ENCODE assay signal across 8 cellular contexts in genomic region chr18:4455113-4455811, GRCh38. TPM values are rescaled to one million over a fixed set of nuclear protein-coding genes. Genes with fewer than 3 reads are reported as not detected.
DNase-seq lines count a peak whose midpoint lies in the region; ATAC-seq and TF ChIP-seq lines count a peak whose summit lies in the region.

Gene DLGAP1, minus strand, starts transcription at chr18:4455307.

- H3K4me3 ChIP-seq in esophagus (ENCODE audit: low read depth in 1 of 2, low read length in 2 of 2) (peak within 1 kb of the TSS; percentile 46 to 52), neural cell (ENCODE audit: low read length) (peak within 1 kb of the TSS; percentile 76)

- H3K27ac ChIP-seq in esophagus (ENCODE audit: low read depth in 2 of 2, low read length in 1 of 2) (no peak within 1 kb of the TSS), neural cell (ENCODE audit: low read length) (peak within 1 kb of the TSS; percentile 29)

- peaks cover 5 to 8% of the 10 kb centered on the region in 2 donors for H3K4me1 ChIP-seq in esophagus (ENCODE audit: control insufficient read depth in 2 of 2, insufficient read depth in 2 of 2, low read length in 1 of 2)

- DNase-seq in D341Med (ENCODE audit: low spot score), result peak; percentile 94
- peak; percentile 18 for DNase-seq in NCI-H345 treated with DMSO at 0.1 percent for 48 hours (lab: John Stamatoyannopoulos, UW; ENCODE audit: unreplicated experiment)
- DNase-seq in SKM-1 treated with dmso at 0.1 percent for 144 hours (lab: John Stamatoyannopoulos, UW; ENCODE audit: unreplicated experiment), result no peak
- DNase-seq in UCSD-AML1 (lab: John Stamatoyannopoulos, UW; ENCODE audit: unreplicated experiment), result no peak

- H3K4me2 ChIP-seq in neural cell (ENCODE audit: low read length), result peak within 1 kb of the TSS; percentile 75

- H3K9me2 ChIP-seq in neural cell (ENCODE audit: insufficient read depth, low read length), result no peaks in the 10 kb centered on the region

- ATAC-seq in GM19397 (IDR thresholded peaks at IDR 0.05; ENCODE audit: unreplicated experiment) (peak; percentile 81), HG03175 (IDR thresholded peaks at IDR 0.05; ENCODE audit: unreplicated experiment) (no peak)

- peak within 1 kb of the TSS; percentile 40 for H2AFZ ChIP-seq in neural cell (ENCODE audit: low read depth, low read length)

- H3K9ac ChIP-seq in neural cell (ENCODE audit: low read length), result peak within 1 kb of the TSS; percentile 73

- 1 to 2% methylated on average over 43 to 75 of the region's 75 CpGs for WGBS in esophagus, 2 donors

- no peaks in the 10 kb centered on the region for H3K9me3 ChIP-seq in esophagus (ENCODE audit: control insufficient read depth in 2 of 2, insufficient read depth in 1 of 2, low read depth in 1 of 2, low read length in 1 of 2)
- H3K9me3 ChIP-seq in neural cell (ENCODE audit: low read length), result no peaks in the 10 kb centered on the region

- H3K36me3 ChIP-seq in esophagus (ENCODE audit: control insufficient read depth in 2 of 2, insufficient read depth in 2 of 2, low read length in 1 of 2) (no peaks in the 10 kb centered on the region), neural cell (ENCODE audit: insufficient read depth, low read length) (no peaks in the 10 kb centered on the region)

- peaks cover 9% of the 10 kb centered on the region for H3F3A ChIP-seq in neural cell (ENCODE audit: insufficient read depth, low read length, poor library complexity, severe bottlenecking)

- TF ChIP-seq EP300 in neural cell (conservative IDR thresholded peaks at IDR 0.05; ENCODE audit: poor library complexity, severe bottlenecking), result no peak

- H3K79me2 ChIP-seq in neural cell (replicated peaks; ENCODE audit: insufficient read depth, low read length), result peaks cover 13% of the 10 kb centered on the region

- TF ChIP-seq CTCF in neural cell (IDR thresholded peaks at IDR 0.05; ENCODE audit: poor library complexity, severe bottlenecking), result no peak

- peaks cover 0 to 13% of the 10 kb centered on the region in 2 donors for H3K27me3 ChIP-seq in esophagus (ENCODE audit: control insufficient read depth in 1 of 2, insufficient read depth in 2 of 2, low read length in 2 of 2)
- H3K27me3 ChIP-seq in neural cell (ENCODE audit: insufficient read depth, low read depth, low read length), result peaks cover 7% of the 10 kb centered on the region

- no peaks in the 10 kb centered on the region for H4K20me1 ChIP-seq in neural cell (ENCODE audit: insufficient read depth)

- no peak for TF ChIP-seq RAD21 in neural cell (conservative IDR thresholded peaks at IDR 0.05)

TF ChIP-seq in neural cell, 6 proteins besides CTCF, POLR2A, EP300 and RAD21:
- TF ChIP-seq MXI1 (conservative IDR thresholded peaks at IDR 0.05; ENCODE audit: poor library complexity, severe bottlenecking) (peak; percentile 63), EZH2 (IDR thresholded peaks at IDR 0.05; ENCODE audit: borderline replicate concordance, insufficient read depth, low read length, poor library complexity, severe bottlenecking) (no peak), POLR2AphosphoS5 (IDR thresholded peaks at IDR 0.05) (peak; percentile 46), SMC3 (conservative IDR thresholded peaks at IDR 0.05; ENCODE audit: poor library complexity) (peak; percentile 27)

RNA-seq across cellular contexts. Expression of gene DLGAP1, which starts in this region (rescaled TPM):
- polyA plus RNA-seq in esophagus, result under 1 TPM; 0.47 to 0.59 TPM
- 4.0 and 4.5 TPM in 2 replicates for polyA plus RNA-seq in neural cell
- polyA minus RNA-seq in neural cell, result 27.0 and 31.5 TPM in 2 replicates

Comparison
In these comparisons a context has a peak if more than half of its experiments do, and no peak if none do; other contexts are left out.
1. DNase-seq: peak in D341Med (single experiment) and NCI-H345 treated with DMSO at 0.1 percent for 48 hours (single experiment); none in SKM-1 treated with dmso at 0.1 percent for 144 hours (single experiment) and UCSD-AML1 (single experiment).